ENCODE assay signal across 18 cellular contexts in the genomic region with DNA sequence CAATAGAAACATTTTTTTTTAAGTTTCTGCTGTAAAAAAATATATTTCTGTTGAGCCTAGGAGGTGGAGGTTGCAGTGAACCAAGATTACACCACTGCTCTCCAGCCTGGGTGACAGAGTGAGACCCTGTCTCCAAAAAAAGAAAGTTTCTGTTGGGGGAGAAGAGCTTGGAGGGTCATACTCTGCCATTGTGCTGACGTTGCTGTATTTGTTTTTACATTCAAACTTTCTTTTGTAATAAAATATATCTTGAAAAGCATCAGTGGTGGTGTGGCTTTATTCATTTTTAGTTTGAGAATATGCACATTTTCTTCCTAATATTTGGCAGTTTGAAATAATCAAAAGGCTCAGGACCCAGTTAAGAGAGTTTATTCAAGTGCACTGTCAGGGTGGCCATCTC.
DNase-seq lines count a peak whose midpoint lies in the region; ATAC-seq, FAIRE-seq and TF ChIP-seq lines count a peak whose summit lies in the region.
"Had no signal": no experiment of that assay in that cellular context is flagged by ENCODE, and none has a peak within 500 bp of the region (broad histone marks: within the 10 kb centered on the region; RNA-seq: fewer than 3 reads in every experiment).

No MANE protein-coding gene starts in this region.

- H2AK9ac ChIP-seq in IMR-90 (replicated peaks; ENCODE audit: low read depth, low read length, poor library complexity): no peak overlapping the region

- no peak overlapping the region for H3K14ac ChIP-seq in IMR-90 (replicated peaks; ENCODE audit: low read depth, low read length)

- H3K4me3 ChIP-seq in A549 (no peak overlapping the region), IMR-90 (ENCODE audit: insufficient read depth, low read depth, low read length) (no peak overlapping the region), K562 (no peak overlapping the region), spleen (no peak overlapping the region)
- H3K4me3 ChIP-seq in BLaER1 treated with 17β-estradiol and CSF1 and Interleukin-3, amounts not matched to agents 10 nM and 100 nM: peak overlapping the region in 2 of 10 experiments; percentile 3 to 8; a peak in 1 of 20 replicates
- H3K4me3 ChIP-seq: HAP-1 had no signal

- no peaks in the 10 kb centered on the region for H4K20me1 ChIP-seq in BLaER1 treated with 17β-estradiol and CSF1 and Interleukin-3, amounts not matched to agents 10 nM and 100 nM
- H4K20me1 ChIP-seq in IMR-90 (ENCODE audit: insufficient read depth, low read length): no peaks in the 10 kb centered on the region
- no peaks in the 10 kb centered on the region for H4K20me1 ChIP-seq in K562 (replicated peaks; ENCODE audit: control insufficient read depth, insufficient read depth, low read length)

- H2BK20ac ChIP-seq in IMR-90 (ENCODE audit: low read depth, low read length): no peak overlapping the region

- peaks cover 5% of the 10 kb centered on the region for H3K9me3 Mint-ChIP-seq in activated T-helper 1 cell treated with anti-CD3 and anti-CD28 coated beads, Interleukin-12 subunit alpha, Interleukin-12 subunit beta, Interleukin-2, Interleukin-4 antibody, amounts not matched to agents 30 ng/mL and 10 ng/mL and 1 ng/mL, durations not matched to agents 14 hours and 24 hours and 36 hours

- no peak overlapping the region for H2AFZ ChIP-seq in IMR-90 (replicated peaks; ENCODE audit: low read length, poor library complexity)
- no peak overlapping the region for H2AFZ ChIP-seq in K562 (ENCODE audit: low read depth, low read length)

- FAIRE-seq in A549 (lab: Jason Lieb, UNC) (no peak), K562 (lab: Jason Lieb, UNC) (no peak)
- FAIRE-seq: D721Med, GM12891, H54 had no signal

- no peak overlapping the region for H3K27ac Mint-ChIP-seq in activated T-helper 1 cell treated with anti-CD3 and anti-CD28 coated beads, Interleukin-12 subunit alpha, Interleukin-12 subunit beta, Interleukin-2, Interleukin-4 antibody, amounts not matched to agents 30 ng/mL and 10 ng/mL and 1 ng/mL, durations not matched to agents 14 hours and 24 hours and 36 hours
- H3K27ac Mint-ChIP-seq: CD14-positive monocyte; CD4-positive, alpha-beta T cell had no signal

- H3K18ac ChIP-seq in IMR-90 (ENCODE audit: low read depth, low read length): no peak overlapping the region

- no peak for ATAC-seq in A549
- no peak for ATAC-seq in IMR-90 (ENCODE audit: low read depth)
- ATAC-seq in K562: no peak
- no peak for ATAC-seq in HG03378 (IDR thresholded peaks at IDR 0.05; ENCODE audit: unreplicated experiment)

- in situ Hi-C loops in IMR-90 (cut with MboI; ENCODE audit: low sequenced_read_pairs): no loop called here
- in situ Hi-C loops in K562 (cut with MboI): no loop called here

- no peak overlapping the region for H3K4me2 ChIP-seq in A549
- peak overlapping the region; percentile 32 to 93 (median 79); a peak in 20 of 22 replicates for H3K4me2 ChIP-seq in BLaER1 treated with 17β-estradiol and CSF1 and Interleukin-3, amounts not matched to agents 10 nM and 100 nM
- no peak overlapping the region for H3K4me2 ChIP-seq in IMR-90 (ENCODE audit: low read depth, low read length)
- H3K4me2 ChIP-seq in K562 (ENCODE audit: insufficient read depth, low read length): no peak overlapping the region

- CTCF ChIA-PET in A549 (lab: Yijun Ruan, JAX): no interaction called here
- CTCF ChIA-PET in IMR-90 (lab: Yijun Ruan, JAX): no interaction called here
- CTCF ChIA-PET in K562 (lab: Yijun Ruan, JAX; ENCODE audit: low intra/inter-chr PET ratio): no interaction called here

- H3K79me1 ChIP-seq in IMR-90 (ENCODE audit: low read depth in 1 of 2, low read length in 2 of 2): no peaks in the 10 kb centered on the region

- no peak overlapping the region for H3K4me3 Mint-ChIP-seq in activated T-helper 1 cell treated with anti-CD3 and anti-CD28 coated beads, Interleukin-12 subunit alpha, Interleukin-12 subunit beta, Interleukin-2, Interleukin-4 antibody, amounts not matched to agents 30 ng/mL and 10 ng/mL and 1 ng/mL, durations not matched to agents 14 hours and 24 hours and 36 hours
- H3K4me3 Mint-ChIP-seq: CD14-positive monocyte; CD4-positive, alpha-beta T cell had no signal

- TF ChIP-seq RAD21 in A549 (conservative IDR thresholded peaks at IDR 0.05 in 1 of 2, IDR thresholded peaks at IDR 0.05 in 1 of 2): no peak
- no peak for TF ChIP-seq RAD21 in IMR-90 (IDR thresholded peaks at IDR 0.05; ENCODE audit: low read length)
- TF ChIP-seq RAD21 in K562 (CRISPR knock-in tag; conservative IDR thresholded peaks at IDR 0.05 in 1 of 2, IDR thresholded peaks at IDR 0.05 in 1 of 2): no peak

- peaks cover 29% of the 10 kb centered on the region for H3K4me1 Mint-ChIP-seq in activated T-helper 1 cell treated with anti-CD3 and anti-CD28 coated beads, Interleukin-12 subunit alpha, Interleukin-12 subunit beta, Interleukin-2, Interleukin-4 antibody, amounts not matched to agents 30 ng/mL and 10 ng/mL and 1 ng/mL, durations not matched to agents 14 hours and 24 hours and 36 hours (ENCODE audit: low read depth)
- H3K4me1 Mint-ChIP-seq: CD14-positive monocyte had no signal

- no peak overlapping the region for H3K4ac ChIP-seq in IMR-90 (ENCODE audit: low read depth, low read length)

- H3K36me3 Mint-ChIP-seq in activated T-helper 1 cell treated with anti-CD3 and anti-CD28 coated beads, Interleukin-12 subunit alpha, Interleukin-12 subunit beta, Interleukin-2, Interleukin-4 antibody, amounts not matched to agents 30 ng/mL and 10 ng/mL and 1 ng/mL, durations not matched to agents 14 hours and 24 hours and 36 hours (ENCODE audit: low read depth): peaks cover 2% of the 10 kb centered on the region
- H3K36me3 Mint-ChIP-seq: CD14-positive monocyte had no signal

- H3K56ac ChIP-seq in IMR-90 (ENCODE audit: extremely low read depth, insufficient read depth, low read length): no peak overlapping the region

- H3K36me3 ChIP-seq in BLaER1 treated with 17β-estradiol and CSF1 and Interleukin-3, amounts not matched to agents 10 nM and 100 nM: peaks cover 0 to 5% (median 0%) of the 10 kb centered on the region in 11 experiments; a peak in 1 of 22 replicates
- H3K36me3 ChIP-seq in IMR-90 (ENCODE audit: control insufficient read depth, insufficient read depth, low read length) (no peaks in the 10 kb centered on the region), K562 (ENCODE audit: control insufficient read depth, insufficient read depth, low read length) (no peaks in the 10 kb centered on the region), spleen (no peaks in the 10 kb centered on the region)
- H3K36me3 ChIP-seq: HAP-1 had no signal

- TF ChIP-seq POLR2A in A549 (IDR thresholded peaks at IDR 0.05; ENCODE audit: low read length) (no peak), IMR-90 (IDR thresholded peaks at IDR 0.05; ENCODE audit: low read depth, low read length) (no peak), K562 (conservative IDR thresholded peaks at IDR 0.05) (no peak), spleen (IDR thresholded peaks at IDR 0.05) (no peak)

- intact Hi-C loops in IMR-90 (cut with micrococcal nuclease): loop anchor here (5.0 kb wide), 1 partner anchor 443 kb away; no protein-coding TSS in a partner anchor
- intact Hi-C loops in K562 (cut with micrococcal nuclease): loop anchor here (10.0 kb wide), 1 partner anchor 436 kb away; no protein-coding TSS in a partner anchor
- intact Hi-C loops in spleen (cut with DNase I; ENCODE audit: low total_unique reads): no loop called here
- intact Hi-C loops in activated T-helper 1 cell treated with anti-CD3 and anti-CD28 coated beads, Interleukin-12 subunit alpha, Interleukin-12 subunit beta, Interleukin-2, Interleukin-4 antibody, amounts not matched to agents 30 ng/mL and 10 ng/mL and 1 ng/mL, durations not matched to agents 14 hours and 24 hours and 36 hours (cut with micrococcal nuclease): no loop called here

- no peak overlapping the region for H4K91ac ChIP-seq in IMR-90 (ENCODE audit: insufficient read depth, low read depth, low read length)

- H3K9me3 ChIP-seq in A549 (peaks cover 4% of the 10 kb centered on the region; the same call in 1 of the 3 replicates), IMR-90 (ENCODE audit: control insufficient read depth, insufficient read depth, low read length) (no peaks in the 10 kb centered on the region), K562 (replicated peaks; ENCODE audit: control insufficient read depth, insufficient read depth, low read depth, low read length) (no peaks in the 10 kb centered on the region), spleen (peaks cover 0 to 8% (median 1%) of the 10 kb centered on the region in 8 donors)
- peaks cover 7 to 25% (median 15%) of the 10 kb centered on the region in 11 experiments; a peak in 21 of 22 replicates for H3K9me3 ChIP-seq in BLaER1 treated with 17β-estradiol and CSF1 and Interleukin-3, amounts not matched to agents 10 nM and 100 nM (replicated peaks in 1 of 11)
- H3K9me3 ChIP-seq: HAP-1 had no signal

- H4K5ac ChIP-seq in IMR-90 (ENCODE audit: low read depth, low read length): no peak overlapping the region

- POLR2A ChIA-PET in A549 (lab: Yijun Ruan, JAX) (no interaction called here), IMR-90 (lab: Charles Lee; ENCODE audit: unreplicated experiment) (no interaction called here), K562 (lab: Yijun Ruan, JAX) (no interaction called here)

- H4K8ac ChIP-seq in IMR-90 (ENCODE audit: low read depth in 2 of 2, low read length in 2 of 2): no peak overlapping the region

- no peak overlapping the region for H2BK15ac ChIP-seq in IMR-90 (ENCODE audit: low read depth, low read length)

- no peak overlapping the region for H2BK120ac ChIP-seq in IMR-90 (ENCODE audit: low read depth, low read length)

- H3K9ac ChIP-seq in BLaER1 treated with 17β-estradiol and CSF1 and Interleukin-3, amounts not matched to agents 10 nM and 100 nM: peak overlapping the region in 4 of 11 experiments; percentile 53 to 84 (median 82); a peak in 6 of 22 replicates
- no peak overlapping the region for H3K9ac ChIP-seq in IMR-90 (ENCODE audit: low read depth, low read length)
- H3K9ac ChIP-seq in K562 (ENCODE audit: insufficient read depth in 1 of 2, low read depth in 2 of 2, low read length in 2 of 2): no peak overlapping the region

- dilution Hi-C loops in IMR-90 (cut with HindIII; ENCODE audit: low sequenced_read_pairs, unreplicated experiment): no loop called here

- DNase-seq in A549 (ENCODE audit: low read depth in 1 of 2, low spot score in 1 of 2) (no peak), IMR-90 (no peak), K562 (ENCODE audit: extremely low read depth in 1 of 4, low spot score in 3 of 4) (no peak), spleen (no peak)
- no peak for DNase-seq in activated T-helper 1 cell treated with anti-CD3 and anti-CD28 coated beads, Interleukin-12 subunit alpha, Interleukin-12 subunit beta, Interleukin-2, Interleukin-4 antibody, amounts not matched to agents 30 ng/mL and 10 ng/mL and 1 ng/mL, durations not matched to agents 14 hours and 24 hours and 36 hours (ENCODE audit: low spot score)
- DNase-seq: 8988T; CD4-positive, alpha-beta T cell; DMS 273 treated with DMSO at 0.1 percent for 48 hours; DMS79; GF-D8; GOT3 had no signal

- BruUV-seq in IMR-90 (replicated peaks; lab: Mats Ljungman, UMichigan) (no TSS peak), K562 (replicated peaks; lab: Mats Ljungman, UMichigan) (no TSS peak)

- H3K27me3 Mint-ChIP-seq in activated T-helper 1 cell treated with anti-CD3 and anti-CD28 coated beads, Interleukin-12 subunit alpha, Interleukin-12 subunit beta, Interleukin-2, Interleukin-4 antibody, amounts not matched to agents 30 ng/mL and 10 ng/mL and 1 ng/mL, durations not matched to agents 14 hours and 24 hours and 36 hours (ENCODE audit: insufficient read depth): peaks cover 3% of the 10 kb centered on the region

- no peak overlapping the region for H3K27ac ChIP-seq in A549
- H3K27ac ChIP-seq in BLaER1 treated with 17β-estradiol and CSF1 and Interleukin-3, amounts not matched to agents 10 nM and 100 nM: peak overlapping the region in 6 of 11 experiments; percentile 37 to 95 (median 91); a peak in 12 of 22 replicates
- no peak overlapping the region for H3K27ac ChIP-seq in IMR-90 (ENCODE audit: insufficient read depth, low read length)
- no peak overlapping the region for H3K27ac ChIP-seq in K562 (ENCODE audit: extremely low read depth, low read depth, low read length)
- no peak overlapping the region for H3K27ac ChIP-seq in spleen

- H3K79me2 ChIP-seq in K562 (ENCODE audit: control insufficient read depth, insufficient read depth, low read length): no peaks in the 10 kb centered on the region

- H2BK5ac ChIP-seq in IMR-90 (ENCODE audit: low read depth, low read length, poor library complexity, severe bottlenecking): no peak overlapping the region

- H3K9me1 ChIP-seq in IMR-90 (ENCODE audit: insufficient read depth, low read length): no peaks in the 10 kb centered on the region
- no peaks in the 10 kb centered on the region for H3K9me1 ChIP-seq in K562 (ENCODE audit: control insufficient read depth, insufficient read depth, low read length)

- 9% methylated on average over 1 of the region's 1 CpG for WGBS in A549 (ENCODE audit: missing lambda C conversion rate)
- WGBS in IMR-90 (ENCODE audit: extremely low coverage in 2 of 2, insufficient read length in 1 of 2), 2 experiments: no CpG with 5 or more reads among the region's 1 CpG
- WGBS in K562 (ENCODE audit: insufficient coverage, low coverage, missing lambda C conversion rate): 0% methylated on average over 1 of the region's 1 CpG
- 63 to 87% (median 69%) methylated on average over 1 of the region's 1 CpG for WGBS in spleen, 5 donors

- H2AK5ac ChIP-seq in IMR-90 (ENCODE audit: low read depth, low read length): no peak overlapping the region

- H3K23ac ChIP-seq in IMR-90 (ENCODE audit: low read depth, low read length): no peak overlapping the region

- TF ChIP-seq CTCF in A549 (IDR thresholded peaks at IDR 0.05) (no peak), IMR-90 (conservative IDR thresholded peaks at IDR 0.05; ENCODE audit: low read depth, low read length) (no peak), K562 (IDR thresholded peaks at IDR 0.05 in 2 of 3, conservative IDR thresholded peaks at IDR 0.05 in 1 of 3; ENCODE audit: insufficient read depth in 2 of 3, low read depth in 1 of 3, low read length in 3 of 3) (no peak), spleen (IDR thresholded peaks at IDR 0.05 in 8 of 11, conservative IDR thresholded peaks at IDR 0.05 in 3 of 11) (no peak)

- TF ChIP-seq EP300 in A549 (IDR thresholded peaks at IDR 0.05) (no peak), K562 (IDR thresholded peaks at IDR 0.05; ENCODE audit: low read length) (no peak)

- H3K4me1 ChIP-seq in A549: no peaks in the 10 kb centered on the region
- peaks cover 59 to 85% (median 70%) of the 10 kb centered on the region in 10 experiments for H3K4me1 ChIP-seq in BLaER1 treated with 17β-estradiol and CSF1 and Interleukin-3, amounts not matched to agents 10 nM and 100 nM
- H3K4me1 ChIP-seq in IMR-90 (ENCODE audit: control insufficient read depth, insufficient read depth, low read length): peaks cover 5% of the 10 kb centered on the region; the same call in 1 of the 2 replicates
- H3K4me1 ChIP-seq in K562 (replicated peaks in 1 of 2; ENCODE audit: control insufficient read depth in 2 of 2, insufficient read depth in 2 of 2, low read length in 2 of 2): no peaks in the 10 kb centered on the region
- peaks cover 0 to 40% (median 27%) of the 10 kb centered on the region in 6 donors for H3K4me1 ChIP-seq in spleen
- H3K4me1 ChIP-seq: HAP-1 had no signal

- H3K27me3 ChIP-seq in BLaER1 treated with 17β-estradiol and CSF1 and Interleukin-3, amounts not matched to agents 10 nM and 100 nM: peaks cover 0 to 11% (median 0%) of the 10 kb centered on the region in 11 experiments; a peak in 2 of 22 replicates
- H3K27me3 ChIP-seq in IMR-90 (ENCODE audit: control insufficient read depth, insufficient read depth, low read length): no peaks in the 10 kb centered on the region
- peaks cover 35 to 50% of the 10 kb centered on the region in 2 experiments for H3K27me3 ChIP-seq in K562 (ENCODE audit: control insufficient read depth in 2 of 2, insufficient read depth in 2 of 2, low read length in 2 of 2)
- H3K27me3 ChIP-seq in spleen (replicated peaks in 1 of 7): peaks cover 0 to 8% (median 0%) of the 10 kb centered on the region in 7 donors

Comparison
In these comparisons a context has a peak if more than half of its experiments do, and no peak if none do; other contexts are left out.
1. H3K27ac ChIP-seq: peak in BLaER1 treated with 17β-estradiol and CSF1 and Interleukin-3, amounts not matched to agents 10 nM and 100 nM (6 of 11); none in A549 (0 of 2), IMR-90 (single experiment), K562 (single experiment) and spleen (0 of 8).
2. H3K4me2 ChIP-seq: peak in BLaER1 treated with 17β-estradiol and CSF1 and Interleukin-3, amounts not matched to agents 10 nM and 100 nM (11 of 11); none in A549 (single experiment), IMR-90 (single experiment) and K562 (single experiment).
3. intact Hi-C loops: an anchor here in IMR-90 (5.0 kb wide) and K562 (10.0 kb wide); none called in spleen and activated T-helper 1 cell treated with anti-CD3 and anti-CD28 coated beads, Interleukin-12 subunit alpha, Interleukin-12 subunit beta, Interleukin-2, Interleukin-4 antibody, amounts not matched to agents 30 ng/mL and 10 ng/mL and 1 ng/mL, durations not matched to agents 14 hours and 24 hours and 36 hours.